In genomic region chr2:675460-675859, GRCh38 we compare ENCODE assay signal across 10 cellular contexts. TPM values are rescaled to one million over a fixed set of nuclear protein-coding genes. Genes with fewer than 3 reads are reported as not detected.
DNase-seq lines count a peak whose midpoint lies in the region; ATAC-seq, FAIRE-seq and TF ChIP-seq lines count a peak whose summit lies in the region.
"Had no signal": no experiment of that assay in that cellular context is flagged by ENCODE, and none has a peak within 500 bp of the region (broad histone marks: within the 10 kb centered on the region; RNA-seq: fewer than 3 reads in every experiment).

No MANE protein-coding gene starts in this region.

- H3K4me1 Mint-ChIP-seq in CD4-positive, alpha-beta memory T cell, result peaks cover 29 to 45% (median 35%) of the 10 kb centered on the region in 4 donors
- H3K4me1 Mint-ChIP-seq in nephron progenitor cell, result peaks cover 70% of the 10 kb centered on the region

- H3K27me3 Mint-ChIP-seq in CD4-positive, alpha-beta memory T cell, result no peaks in the 10 kb centered on the region
- H3K27me3 Mint-ChIP-seq in nephron progenitor cell (ENCODE audit: low read depth, poor library complexity), result peaks cover 5% of the 10 kb centered on the region

- H3K36me3 Mint-ChIP-seq in CD4-positive, alpha-beta memory T cell, result peaks cover 5 to 44% of the 10 kb centered on the region in 2 donors
- H3K36me3 Mint-ChIP-seq in nephron progenitor cell (ENCODE audit: low read depth), result peaks cover 17% of the 10 kb centered on the region

- H3K4me2 ChIP-seq in KMS-11, result peak overlapping the region; percentile 64

- no peak overlapping the region for H3K27ac ChIP-seq in CD4-positive, alpha-beta memory T cell (ENCODE audit: low read depth, low read length)
- H3K27ac ChIP-seq in KMS-11 (peak overlapping the region; percentile 43; the same call in 1 of the 2 replicates), brain microvascular endothelial cell (peak overlapping the region; percentile 85)

- H3K79me2 ChIP-seq in KMS-11 (ENCODE audit: insufficient read depth, low read depth), result peaks cover 25% of the 10 kb centered on the region; the same call in 1 of the 2 replicates

- no peak overlapping the region for H2AFZ ChIP-seq in KMS-11 (ENCODE audit: low read depth)

- no peak for DNase-seq in CD4-positive, alpha-beta memory T cell
- DNase-seq in brain microvascular endothelial cell (no peak), nephron progenitor cell (no peak), GM12891 (ENCODE audit: insufficient read length, low spot score) (no peak), NCI-H1105 treated with DMSO at 0.1 percent for 48 hours (lab: John Stamatoyannopoulos, UW) (no peak)
- DNase-seq: left ventricle myocardium inferior had no signal

- in situ Hi-C loops in brain microvascular endothelial cell (cut with HindIII; ENCODE audit: low pct_ligation_motif_present, low sequenced_read_pairs), result no loop called here

- H3K9me3 ChIP-seq in CD4-positive, alpha-beta memory T cell (ENCODE audit: control insufficient read depth in 1 of 2, low read length in 2 of 2), result no peaks in the 10 kb centered on the region
- H3K9me3 ChIP-seq: left ventricle myocardium inferior, thyroid gland had no signal

- H3K4me3 ChIP-seq in CD4-positive, alpha-beta memory T cell (ENCODE audit: low read length in 2 of 2), result no peak overlapping the region
- no peak overlapping the region for H3K4me3 ChIP-seq in KMS-11 (IDR thresholded peaks at IDR 0.05; ENCODE audit: insufficient read depth, low read depth, low read length)
- peak overlapping the region; percentile 5 for H3K4me3 ChIP-seq in brain microvascular endothelial cell (ENCODE audit: low read depth, low read length)

- intact Hi-C loops in CD4-positive, alpha-beta memory T cell (cut with micrococcal nuclease), result no loop called here

- no peak for TF ChIP-seq POLR2A in GM12891 (IDR thresholded peaks at IDR 0.05; ENCODE audit: low read depth, low read length)

- no peaks in the 10 kb centered on the region for H4K20me1 ChIP-seq in KMS-11 (ENCODE audit: insufficient read depth)

- H3K27me3 ChIP-seq in CD4-positive, alpha-beta memory T cell (ENCODE audit: insufficient read depth, low read length), result no peaks in the 10 kb centered on the region
- H3K27me3 ChIP-seq in KMS-11 (ENCODE audit: insufficient read depth, low read depth), result no peaks in the 10 kb centered on the region
- H3K27me3 ChIP-seq in brain microvascular endothelial cell (replicated peaks), result no peaks in the 10 kb centered on the region
- H3K27me3 ChIP-seq: thyroid gland had no signal

- peak overlapping the region in 2 of 7 donors; percentile 94 to 99 for H3K27ac Mint-ChIP-seq in CD4-positive, alpha-beta memory T cell
- H3K27ac Mint-ChIP-seq in nephron progenitor cell, result no peak overlapping the region

- peaks cover 0 to 4% (median 0%) of the 10 kb centered on the region in 8 donors for H3K9me3 Mint-ChIP-seq in CD4-positive, alpha-beta memory T cell
- H3K9me3 Mint-ChIP-seq in nephron progenitor cell, result no peaks in the 10 kb centered on the region

- FAIRE-seq in GM12891 (lab: Jason Lieb, UNC), result no peak

- POLR2A ChIA-PET in CD4-positive, alpha-beta memory T cell (lab: Charles Lee; ENCODE audit: partially characterized antibody), result interaction anchor here (0.8 kb wide), 1 partner anchor 13 kb away, joined by 3 read pairs; no protein-coding TSS in a partner anchor

- CTCF ChIA-PET in CD4-positive, alpha-beta memory T cell (lab: Charles Lee; ENCODE audit: partially characterized antibody), result no interaction called here

- peaks cover 17% of the 10 kb centered on the region for H3K36me3 ChIP-seq in CD4-positive, alpha-beta memory T cell (ENCODE audit: insufficient read depth, low read length)
- H3K36me3 ChIP-seq in KMS-11 (ENCODE audit: insufficient read depth), result no peaks in the 10 kb centered on the region; the same call in 1 of the 2 replicates
- H3K36me3 ChIP-seq in brain microvascular endothelial cell (replicated peaks), result peaks cover 6% of the 10 kb centered on the region

- peaks cover 25% of the 10 kb centered on the region for H3K4me1 ChIP-seq in CD4-positive, alpha-beta memory T cell (ENCODE audit: insufficient read depth, low read length)
- peaks cover 5% of the 10 kb centered on the region for H3K4me1 ChIP-seq in KMS-11 (ENCODE audit: low read depth, poor library complexity, severe bottlenecking)

- peak overlapping the region; percentile 37; the same call in 1 of the 2 replicates for H3K9ac ChIP-seq in KMS-11

- TF ChIP-seq CTCF in KMS-11 (conservative IDR thresholded peaks at IDR 0.05; ENCODE audit: low read depth, low read length), result no peak
- TF ChIP-seq CTCF in brain microvascular endothelial cell (IDR thresholded peaks at IDR 0.05; ENCODE audit: low read depth, low read length, missing control alignments), result no peak
- no peak for TF ChIP-seq CTCF in nephron progenitor cell (IDR thresholded peaks at IDR 0.05)

- H3K4me3 Mint-ChIP-seq in CD4-positive, alpha-beta memory T cell, result peak overlapping the region in 7 of 8 donors; percentile 4 to 96 (median 91)
- H3K4me3 Mint-ChIP-seq in nephron progenitor cell, result peak overlapping the region; percentile 93

- ATAC-seq in HG03432 (IDR thresholded peaks at IDR 0.05; ENCODE audit: unreplicated experiment) (no peak), HG02840 (IDR thresholded peaks at IDR 0.05; ENCODE audit: low FRiP score, unreplicated experiment) (no peak)

TF ChIP-seq in GM12891, 5 proteins besides CTCF, POLR2A, EP300 and RAD21:
- TF ChIP-seq TAF1 (IDR thresholded peaks at IDR 0.05; ENCODE audit: low read depth, low read length), result no peak
- TF ChIP-seq POU2F2 (IDR thresholded peaks at IDR 0.05; ENCODE audit: low read depth, low read length), result no peak
- no peak for TF ChIP-seq SPI1 (IDR thresholded peaks at IDR 0.05; ENCODE audit: low read depth, low read length)
- no peak for TF ChIP-seq POLR2AphosphoS5 (IDR thresholded peaks at IDR 0.05; ENCODE audit: low read depth, low read length)
- TF ChIP-seq PAX5 (IDR thresholded peaks at IDR 0.05; ENCODE audit: insufficient read depth, low read length, severe bottlenecking), result no peak
TF ChIP-seq in GM12891: peak in this region for 0.

RNA-seq across cellular contexts. Expression of gene TMEM18, which starts 1.7 kb away (rescaled TPM):
- total RNA-seq in CD4-positive, alpha-beta memory T cell, result 10 to 100 TPM; 26.2 to 28.1 TPM
- polyA plus RNA-seq in CD4-positive, alpha-beta memory T cell, result 10 to 100 TPM; 20.0 to 23.5 TPM
- polyA plus RNA-seq in GM12891 (2012; ENCODE audit: low read depth, missing spikeins), result 14.3 TPM
